Comparison of ENCODE assay signal across 9 cellular contexts in the genomic region with DNA sequence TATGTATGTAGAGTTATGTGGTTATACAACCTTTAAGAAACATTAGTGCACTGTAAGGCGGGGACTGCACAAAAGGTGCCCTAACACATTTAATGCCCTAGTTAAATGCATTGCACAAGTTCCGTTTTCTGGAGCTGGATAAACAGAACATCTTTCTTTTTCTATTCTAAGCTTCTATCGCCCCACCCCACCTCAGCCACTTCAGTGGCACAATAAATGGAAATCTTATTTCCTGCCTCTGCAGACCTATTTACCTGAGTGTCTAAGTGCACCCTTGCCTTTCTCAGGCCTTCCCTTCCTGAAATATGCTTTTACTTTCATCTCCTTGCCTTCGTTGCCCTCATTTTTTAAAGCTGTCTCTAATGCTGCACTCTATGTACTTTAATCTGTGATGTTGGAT.
A peak's percentile ranks its signal among the peaks of the same experiment; 100 is the strongest.
DNase-seq lines count a peak whose midpoint lies in the region; ATAC-seq, FAIRE-seq and TF ChIP-seq lines count a peak whose summit lies in the region.
"Had no signal": no experiment of that assay in that cellular context is flagged by ENCODE, and none has a peak within 500 bp of the region (broad histone marks: within the 10 kb centered on the region; RNA-seq: fewer than 3 reads in every experiment).

No MANE protein-coding gene starts in this region.

- POLR2A ChIA-PET in GM12878 (lab: Charles Lee), result no interaction called here

- intact Hi-C loops in GM12878 (cut with micrococcal nuclease; ENCODE audit: unreplicated experiment), result no loop called here
- intact Hi-C loops in sigmoid colon (cut with DNase I), result loop anchor here (1.0 kb wide), 1 partner anchor 138 kb away; no protein-coding TSS in a partner anchor
- intact Hi-C loops in body of pancreas (cut with DNase I), result no loop called here

- TF ChIP-seq EP300 in GM12878 (IDR thresholded peaks at IDR 0.05; ENCODE audit: borderline replicate concordance in 1 of 2, control insufficient read depth in 1 of 2, low read depth in 2 of 2, low read length in 2 of 2), result no peak
- TF ChIP-seq EP300 in sigmoid colon (IDR thresholded peaks at IDR 0.05), result no peak

- no peaks in the 10 kb centered on the region for H3K36me3 ChIP-seq in GM12878 (ENCODE audit: control insufficient read depth in 2 of 2, insufficient read depth in 2 of 2, low read length in 1 of 2)
- no peaks in the 10 kb centered on the region for H3K36me3 ChIP-seq in sigmoid colon
- H3K36me3 ChIP-seq in body of pancreas (replicated peaks in 1 of 2; ENCODE audit: insufficient read depth in 1 of 2, low read depth in 2 of 2), result no peaks in the 10 kb centered on the region

- TF ChIP-seq CTCF in GM12878 (IDR thresholded peaks at IDR 0.05 in 2 of 3, conservative IDR thresholded peaks at IDR 0.05 in 1 of 3; ENCODE audit: control insufficient read depth in 2 of 3, extremely low read depth in 1 of 3, insufficient read depth in 1 of 3, low read depth in 3 of 3, low read length in 3 of 3) (no peak), sigmoid colon (IDR thresholded peaks at IDR 0.05) (no peak), body of pancreas (IDR thresholded peaks at IDR 0.05) (no peak)

- RAD21 ChIA-PET in GM12878 (lab: Charles Lee; ENCODE audit: unreplicated experiment), result no interaction called here

- no peaks in the 10 kb centered on the region for H3K27me3 ChIP-seq in GM12878 (replicated peaks in 1 of 2; ENCODE audit: control insufficient read depth in 2 of 2, insufficient read depth in 2 of 2, low read length in 1 of 2)
- H3K27me3 ChIP-seq in sigmoid colon, result no peaks in the 10 kb centered on the region
- no peaks in the 10 kb centered on the region for H3K27me3 ChIP-seq in body of pancreas

- in situ Hi-C loops in GM12878 (cut with MboI), result no loop called here

- FAIRE-seq in GM12878 (lab: Jason Lieb, UNC), result no peak

- H3K4me2 ChIP-seq in GM12878 (ENCODE audit: control insufficient read depth, insufficient read depth), result no peak overlapping the region; the same call in 1 of the 2 replicates

- H3K9ac ChIP-seq in GM12878 (ENCODE audit: control insufficient read depth, insufficient read depth, low read length), result no peak overlapping the region

- no peaks in the 10 kb centered on the region for H4K20me1 ChIP-seq in GM12878 (ENCODE audit: control insufficient read depth, insufficient read depth)

- SMC1A ChIA-PET in GM12878 (lab: Charles Lee; ENCODE audit: uncharacterized antibody, unreplicated experiment), result interaction anchor here (1.1 kb wide), 1 partner anchor 8 kb away, joined by 3 read pairs; no protein-coding TSS in a partner anchor

- TF ChIP-seq POLR2A in GM12878 (IDR thresholded peaks at IDR 0.05; ENCODE audit: low read depth, low read length) (no peak), sigmoid colon (IDR thresholded peaks at IDR 0.05) (no peak), body of pancreas (IDR thresholded peaks at IDR 0.05) (no peak)

- CTCF ChIA-PET in GM12878 (lab: Yijun Ruan, JAX), result interaction anchor here (1.8 kb wide), 1 partner anchor 27 kb away, joined by 8 read pairs; no protein-coding TSS in a partner anchor

- no peak for TF ChIP-seq RAD21 in GM12878 (IDR thresholded peaks at IDR 0.05; ENCODE audit: insufficient read depth, low read depth, low read length)

- H3K27ac ChIP-seq in GM12878 (ENCODE audit: control insufficient read depth, insufficient read depth) (no peak overlapping the region), sigmoid colon (peak overlapping the region; percentile 68 to 86 (median 78)), body of pancreas (peak overlapping the region in 1 of 4 donors; percentile 63)

- H3K79me2 ChIP-seq in GM12878 (ENCODE audit: control insufficient read depth, insufficient read depth, low read length), result no peaks in the 10 kb centered on the region

- H3K4me1 ChIP-seq in GM12878 (ENCODE audit: control insufficient read depth, insufficient read depth, low read length) (peaks cover 16% of the 10 kb centered on the region), sigmoid colon (peaks cover 0 to 70% (median 69%) of the 10 kb centered on the region in 4 donors), body of pancreas (peaks cover 47% of the 10 kb centered on the region)

- 0% methylated on average over 4 of the region's 4 CpGs for WGBS in GM12878 (ENCODE audit: insufficient coverage, insufficient replicate concordance, low lambda C conversion rate, missing lambda C conversion rate)
- WGBS in sigmoid colon, 2 donors, result 6 to 18% methylated on average over 4 of the region's 4 CpGs
- 75 to 79% methylated on average over 4 of the region's 4 CpGs for WGBS in body of pancreas, 2 donors

- ATAC-seq in GM18870 (IDR thresholded peaks at IDR 0.05; ENCODE audit: unreplicated experiment) (peak; percentile 38), HG03378 (IDR thresholded peaks at IDR 0.05; ENCODE audit: unreplicated experiment) (peak; percentile 42), GM12878 (peak; percentile 42), body of pancreas (no peak)

- H3K4me3 ChIP-seq in GM12878 (no peak overlapping the region), sigmoid colon (no peak overlapping the region), body of pancreas (no peak overlapping the region)

- BruUV-seq in GM12878 (replicated peaks; lab: Mats Ljungman, UMichigan), result no TSS peak

- H3K9me3 ChIP-seq in GM12878 (replicated peaks; ENCODE audit: control insufficient read depth, insufficient read depth, low read length), result peaks cover 10% of the 10 kb centered on the region; the same call in 2 of the 3 replicates
- H3K9me3 ChIP-seq in sigmoid colon, result peaks cover 0 to 4% (median 0%) of the 10 kb centered on the region in 4 donors
- no peaks in the 10 kb centered on the region for H3K9me3 ChIP-seq in body of pancreas

- H2AFZ ChIP-seq in GM12878 (ENCODE audit: control insufficient read depth, low read depth, low read length), result no peak overlapping the region

- peak; percentile 21 for DNase-seq in GM12878 (ENCODE audit: low read depth, low spot score)
- no peak for DNase-seq in sigmoid colon
- DNase-seq in COR-L47 (lab: John Stamatoyannopoulos, UW), result no peak
- no peak for DNase-seq in HK-2 (ENCODE audit: unreplicated experiment)
- no peak for DNase-seq in OCI-M1 (lab: John Stamatoyannopoulos, UW)
- DNase-seq in body of pancreas, result no peak
- DNase-seq: stimulated activated CD4-positive, alpha-beta T cell treated with anti-CD3 and anti-CD28 coated beads, Interleukin-4, amount 100 ng/mL, for 24 hours had no signal

TF ChIP-seq in GM12878, 131 proteins besides CTCF, POLR2A, EP300 and RAD21 (continues in another document):
- TF ChIP-seq E2F8 (IDR thresholded peaks at IDR 0.05; ENCODE audit: low read depth, partially characterized antibody) (no peak), E2F4 (IDR thresholded peaks at IDR 0.05; ENCODE audit: low read depth, low read length) (no peak), IKZF1 (conservative IDR thresholded peaks at IDR 0.05) (no peak), IRF3 (IDR thresholded peaks at IDR 0.05) (no peak), POLR2AphosphoS5 (IDR thresholded peaks at IDR 0.05; ENCODE audit: low read length) (no peak), ETV6 (conservative IDR thresholded peaks at IDR 0.05 in 1 of 2, IDR thresholded peaks at IDR 0.05 in 1 of 2; ENCODE audit: borderline replicate concordance in 1 of 2, low read depth in 1 of 2) (no peak), ZNF384 (IDR thresholded peaks at IDR 0.05; ENCODE audit: borderline replicate concordance, low read depth, low read length) (no peak)
